Comparison of ENCODE assay signal across 16 cellular contexts in genomic region chr4:81632581-81633247, GRCh38.
DNase-seq lines count a peak whose midpoint lies in the region; FAIRE-seq and TF ChIP-seq lines count a peak whose summit lies in the region.
"Had no signal": no experiment of that assay in that cellular context is flagged by ENCODE, and none has a peak within 500 bp of the region (broad histone marks: within the 10 kb centered on the region; RNA-seq: fewer than 3 reads in every experiment).

No MANE protein-coding gene starts in this region.

- TF ChIP-seq POLR2A in breast epithelium (IDR thresholded peaks at IDR 0.05) (no peak), vagina (IDR thresholded peaks at IDR 0.05) (no peak)

- H3K27me3 Mint-ChIP-seq in MCF 10A (ENCODE audit: insufficient read depth, unreplicated experiment) (no peaks in the 10 kb centered on the region), type B pancreatic cell (no peaks in the 10 kb centered on the region)
- no peaks in the 10 kb centered on the region for H3K27me3 Mint-ChIP-seq in activated CD4-positive, alpha-beta memory T cell treated with anti-CD3 and anti-CD28 coated beads, Interleukin-2, amount 10 ng/mL, durations not matched to agents 7 days and 5 days
- H3K27me3 Mint-ChIP-seq: effector memory CD8-positive, alpha-beta T cell had no signal

- H3K4me1 ChIP-seq in breast epithelium (no peaks in the 10 kb centered on the region), vagina (peaks cover 6% of the 10 kb centered on the region)
- H3K4me1 ChIP-seq: SJSA1 had no signal

- no peak overlapping the region for H3K27ac ChIP-seq in breast epithelium
- H3K27ac ChIP-seq in vagina: no peak overlapping the region
- H3K27ac ChIP-seq: HL-60, lower lobe of right lung, SJSA1 had no signal

- TSS peak; percentile 96 for BruUV-seq in MCF 10A (replicated peaks; lab: Mats Ljungman, UMichigan)

- FAIRE-seq in bronchial epithelial cell (lab: Jason Lieb, UNC): peak; percentile 28

- no peaks in the 10 kb centered on the region for H3K27me3 ChIP-seq in breast epithelium
- no peaks in the 10 kb centered on the region for H3K27me3 ChIP-seq in bronchial epithelial cell (ENCODE audit: control insufficient read depth, insufficient read depth, low read length)
- no peaks in the 10 kb centered on the region for H3K27me3 ChIP-seq in vagina
- H3K27me3 ChIP-seq: SJSA1 had no signal

- intact Hi-C loops in MCF 10A (cut with micrococcal nuclease) (loop anchor here (1.0 to 2.0 kb wide), 3 partner anchors 12 to 212 kb away; partner anchors contain the start of gene RASGEF1B), breast epithelium (cut with DNase I; ENCODE audit: low total_unique reads) (no loop called here), vagina (cut with DNase I) (no loop called here)

- no peaks in the 10 kb centered on the region for H3K36me3 Mint-ChIP-seq in MCF 10A (ENCODE audit: insufficient read depth, unreplicated experiment)
- H3K36me3 Mint-ChIP-seq in type B pancreatic cell: no peaks in the 10 kb centered on the region
- no peaks in the 10 kb centered on the region for H3K36me3 Mint-ChIP-seq in activated CD4-positive, alpha-beta memory T cell treated with anti-CD3 and anti-CD28 coated beads, Interleukin-2, amount 10 ng/mL, durations not matched to agents 7 days and 5 days (ENCODE audit: low read depth)

- peak; percentile 91 for DNase-seq in MCF 10A (ENCODE audit: unreplicated experiment)
- no peak for DNase-seq in breast epithelium (ENCODE audit: low spot score in 2 of 2)
- DNase-seq in bronchial epithelial cell (ENCODE audit: low read depth): peak; percentile 98
- DNase-seq in left kidney (ENCODE audit: low read depth, low spot score): peak; percentile 22
- DNase-seq in type B pancreatic cell (ENCODE audit: extremely low spot score, unreplicated experiment): no peak
- no peak for DNase-seq in germinal center (ENCODE audit: low spot score)
- DNase-seq in vagina (ENCODE audit: extremely low spot score in 2 of 2): no peak
- no peak for DNase-seq in activated CD4-positive, alpha-beta memory T cell treated with anti-CD3 and anti-CD28 coated beads, Interleukin-2, amount 10 ng/mL, durations not matched to agents 7 days and 5 days
- DNase-seq: activated CD8-positive, alpha-beta memory T cell treated with anti-CD3 and anti-CD28 coated beads for 24 hours; activated gamma-delta T cell treated with Interleukin-2 at 50 U/mL for 16 hours; effector memory CD8-positive, alpha-beta T cell; GOT3 had no signal

- H3K27ac Mint-ChIP-seq in MCF 10A (ENCODE audit: low read depth, unreplicated experiment): peak overlapping the region; percentile 91
- peak overlapping the region; percentile 26 for H3K27ac Mint-ChIP-seq in type B pancreatic cell
- H3K27ac Mint-ChIP-seq in activated CD4-positive, alpha-beta memory T cell treated with anti-CD3 and anti-CD28 coated beads, Interleukin-2, amount 10 ng/mL, durations not matched to agents 7 days and 5 days: no peak overlapping the region
- H3K27ac Mint-ChIP-seq: effector memory CD8-positive, alpha-beta T cell had no signal

- no peaks in the 10 kb centered on the region for H3K36me3 ChIP-seq in breast epithelium
- no peaks in the 10 kb centered on the region for H3K36me3 ChIP-seq in bronchial epithelial cell (ENCODE audit: control insufficient read depth, insufficient read depth, low read length)
- H3K36me3 ChIP-seq in vagina: no peaks in the 10 kb centered on the region
- H3K36me3 ChIP-seq: lower lobe of right lung, SJSA1 had no signal

- no peaks in the 10 kb centered on the region for H3K9me3 Mint-ChIP-seq in MCF 10A (ENCODE audit: unreplicated experiment)
- H3K9me3 Mint-ChIP-seq in type B pancreatic cell: peaks cover 5% of the 10 kb centered on the region
- H3K9me3 Mint-ChIP-seq in activated CD4-positive, alpha-beta memory T cell treated with anti-CD3 and anti-CD28 coated beads, Interleukin-2, amount 10 ng/mL, durations not matched to agents 7 days and 5 days: no peaks in the 10 kb centered on the region
- H3K9me3 Mint-ChIP-seq: effector memory CD8-positive, alpha-beta T cell had no signal

- H3K4me3 Mint-ChIP-seq in MCF 10A (ENCODE audit: unreplicated experiment) (peak overlapping the region; percentile 14), type B pancreatic cell (no peak overlapping the region)
- H3K4me3 Mint-ChIP-seq in activated CD4-positive, alpha-beta memory T cell treated with anti-CD3 and anti-CD28 coated beads, Interleukin-2, amount 10 ng/mL, durations not matched to agents 7 days and 5 days: no peak overlapping the region
- H3K4me3 Mint-ChIP-seq: effector memory CD8-positive, alpha-beta T cell had no signal

- POLR2A ChIA-PET in MCF 10A (lab: Yijun Ruan, JAX): interaction anchor here (0.5 to 5.5 kb wide), 10 partner anchors 10 to 800 kb away, joined by 3 to 62 read pairs (median 4); partner anchors contain the start of gene RASGEF1B
- POLR2A ChIA-PET in activated CD4-positive, alpha-beta memory T cell treated with anti-CD3 and anti-CD28 coated beads, Interleukin-2, amount 10 ng/mL, durations not matched to agents 7 days and 5 days (lab: Charles Lee): no interaction called here

- H3K4me1 Mint-ChIP-seq in MCF 10A (ENCODE audit: insufficient read depth, unreplicated experiment) (peaks cover 20% of the 10 kb centered on the region), type B pancreatic cell (ENCODE audit: unreplicated experiment) (peaks cover 15% of the 10 kb centered on the region)
- no peaks in the 10 kb centered on the region for H3K4me1 Mint-ChIP-seq in activated CD4-positive, alpha-beta memory T cell treated with anti-CD3 and anti-CD28 coated beads, Interleukin-2, amount 10 ng/mL, durations not matched to agents 7 days and 5 days

- H3K9me3 ChIP-seq in breast epithelium (no peaks in the 10 kb centered on the region), vagina (no peaks in the 10 kb centered on the region)
- H3K9me3 ChIP-seq: lower lobe of right lung, SJSA1 had no signal

- H3K4me3 ChIP-seq in breast epithelium (no peak overlapping the region), bronchial epithelial cell (ENCODE audit: low read depth, low read length) (no peak overlapping the region), vagina (no peak overlapping the region)
- H3K4me3 ChIP-seq: lower lobe of right lung, SJSA1, skin epidermis had no signal

- TF ChIP-seq CTCF in MCF 10A (IDR thresholded peaks at IDR 0.05; ENCODE audit: unreplicated experiment) (no peak), breast epithelium (IDR thresholded peaks at IDR 0.05) (no peak), bronchial epithelial cell (IDR thresholded peaks at IDR 0.05; ENCODE audit: insufficient read depth, low read length, severe bottlenecking) (no peak), type B pancreatic cell (conservative IDR thresholded peaks at IDR 0.05) (no peak), vagina (IDR thresholded peaks at IDR 0.05) (no peak)

- CTCF ChIA-PET in MCF 10A (lab: Yijun Ruan, JAX): interaction anchor here (0.5 to 0.6 kb wide), 2 partner anchors 226 to 1265 kb away, joined by 3 to 4 read pairs; no protein-coding TSS in a partner anchor
- CTCF ChIA-PET in activated CD4-positive, alpha-beta memory T cell treated with anti-CD3 and anti-CD28 coated beads, Interleukin-2, amount 10 ng/mL, durations not matched to agents 7 days and 5 days (lab: Charles Lee): no interaction called here

Comparison
In these comparisons a context has a peak if more than half of its experiments do, and no peak if none do; other contexts are left out.
1. DNase-seq: peak in MCF 10A (single experiment), bronchial epithelial cell (single experiment) and left kidney (single experiment); none in breast epithelium (0 of 2), type B pancreatic cell (single experiment), germinal center (single experiment), vagina (0 of 2) and activated CD4-positive, alpha-beta memory T cell treated with anti-CD3 and anti-CD28 coated beads, Interleukin-2, amount 10 ng/mL, durations not matched to agents 7 days and 5 days (single experiment).